Comparison of ENCODE assay signal across 29 cellular contexts in the genomic region with DNA sequence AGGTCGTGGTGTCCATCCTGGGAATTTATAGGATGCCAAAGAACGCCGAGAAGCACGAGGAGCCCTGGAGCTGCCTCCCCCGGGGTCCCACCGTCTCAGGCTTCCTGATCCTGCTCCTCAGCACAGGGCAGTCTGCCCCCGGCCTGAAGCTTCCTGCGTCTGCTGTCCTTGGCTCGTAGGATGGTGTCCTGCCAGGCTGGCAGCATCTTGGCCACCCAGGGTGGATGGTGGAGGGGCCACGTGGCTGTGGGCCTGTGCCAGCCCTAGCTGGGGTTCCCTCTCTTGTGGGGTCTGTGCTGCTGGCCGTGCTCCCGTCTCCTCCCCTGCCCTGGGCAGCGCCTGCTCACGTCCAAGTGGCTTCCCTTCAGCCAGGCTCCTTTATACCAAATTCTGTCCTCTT. TPM values are rescaled to one million over a fixed set of nuclear protein-coding genes. Genes with fewer than 3 reads are reported as not detected.
DNase-seq lines count a peak whose midpoint lies in the region; ATAC-seq and TF ChIP-seq lines count a peak whose summit lies in the region.
"Had no signal": no experiment of that assay in that cellular context is flagged by ENCODE, and none has a peak within 500 bp of the region (broad histone marks: within the 10 kb centered on the region; RNA-seq: fewer than 3 reads in every experiment).

No MANE protein-coding gene starts in this region.

- DNase-seq in left ventricle myocardium inferior (no peak), Right ventricle myocardium inferior (ENCODE audit: missing footprints) (no peak), esophagus squamous epithelium (lab: John Stamatoyannopoulos, UW) (no peak), neuronal stem cell (ENCODE audit: low spot score) (no peak), HuH-7.5 (ENCODE audit: low spot score) (no peak), hippocampal formation (lab: John Stamatoyannopoulos, UW) (no peak)
- no peak for DNase-seq in stimulated activated CD8-positive, alpha-beta memory T cell treated with anti-CD3 and anti-CD28 coated beads, Interleukin-4, amount 100 ng/mL, for 48 hours
- DNase-seq: activated CD4-positive, alpha-beta T cell treated with anti-CD3 and anti-CD28 coated beads, Interleukin-2, amount 10 ng/mL, durations not matched to agents 7 days and 5 days; activated T-cell treated with anti-CD3 and anti-CD28 coated beads, Interleukin-2, amount 50 U/mL, for 48 hours; CD8-positive, alpha-beta T cell; DMS 273 treated with DMSO at 0.1 percent for 48 hours; effector CD8-positive, alpha-beta T cell; EL; erythroblast; foreskin fibroblast; IMR-90; midbrain; natural killer cell; NCI-H1694 treated with DMSO at 0.1 percent for 48 hours; NCI-H2171; NCI-H510A treated with DMSO at 0.1 percent for 48 hours; PC-3; SHP77; T-helper 9 cell had no signal

- peak overlapping the region; percentile 43 for H3K23ac ChIP-seq in neuronal stem cell (ENCODE audit: low read depth, low read length, poor library complexity)

- H3K27me3 ChIP-seq in left ventricle myocardium inferior (ENCODE audit: low read depth), result no peaks in the 10 kb centered on the region
- H3K27me3 ChIP-seq in esophagus squamous epithelium, result no peaks in the 10 kb centered on the region
- no peaks in the 10 kb centered on the region for H3K27me3 ChIP-seq in neuronal stem cell (ENCODE audit: control insufficient read depth in 3 of 3, insufficient read depth in 3 of 3, low read depth in 1 of 3, low read length in 3 of 3)
- H3K27me3 ChIP-seq: hepatocyte had no signal

- no peak overlapping the region for H4K8ac ChIP-seq in neuronal stem cell (ENCODE audit: low read depth, low read length)

- H3K27ac ChIP-seq in left ventricle myocardium inferior (replicated peaks) (peak overlapping the region; percentile 90), esophagus squamous epithelium (peak overlapping the region; percentile 80 to 93 (median 84)), neuronal stem cell (replicated peaks; ENCODE audit: low read length) (no peak overlapping the region)
- H3K27ac ChIP-seq: hepatocyte, HL-60 had no signal

- H2BK5ac ChIP-seq in neuronal stem cell (ENCODE audit: low read length), result peak overlapping the region; percentile 66

- H2BK120ac ChIP-seq in neuronal stem cell (ENCODE audit: low read depth, low read length), result no peak overlapping the region

- ATAC-seq in Right ventricle myocardium inferior (no peak), HG02938 (IDR thresholded peaks at IDR 0.05; ENCODE audit: unreplicated experiment) (no peak)
- ATAC-seq: CD8-positive, alpha-beta T cell; GM12878; left lobe of liver; natural killer cell; PC-3 had no signal

- H4K91ac ChIP-seq in neuronal stem cell (ENCODE audit: low read depth, low read length, poor library complexity), result no peak overlapping the region

- H3K4me3 ChIP-seq in left ventricle myocardium inferior (no peak overlapping the region), esophagus squamous epithelium (no peak overlapping the region), neuronal stem cell (ENCODE audit: low read length in 2 of 2) (no peak overlapping the region)
- H3K4me3 ChIP-seq: GM12878, hepatocyte had no signal

- H2AFZ ChIP-seq in neuronal stem cell (ENCODE audit: low read length), result no peak overlapping the region
- H2AFZ ChIP-seq: hepatocyte had no signal

- no peak overlapping the region for H2BK15ac ChIP-seq in neuronal stem cell (ENCODE audit: low read length)

- H3K9me3 ChIP-seq in left ventricle myocardium inferior (replicated peaks) (no peaks in the 10 kb centered on the region), esophagus squamous epithelium (no peaks in the 10 kb centered on the region), neuronal stem cell (replicated peaks in 1 of 2; ENCODE audit: control insufficient read depth in 2 of 2, insufficient read depth in 1 of 2, low read depth in 1 of 2, low read length in 2 of 2) (no peaks in the 10 kb centered on the region)

- WGBS in esophagus squamous epithelium, 2 donors, result 59 to 68% methylated on average over 5 to 6 of the region's 14 CpGs
- WGBS in neuronal stem cell (ENCODE audit: extremely low coverage in 2 of 2, insufficient read length in 2 of 2, insufficient replicate concordance in 1 of 2), 2 donors, result no CpG with 5 or more reads among the region's 14 CpGs

- no peak overlapping the region for H3K4ac ChIP-seq in neuronal stem cell (ENCODE audit: low read length)

- TF ChIP-seq POLR2A in esophagus squamous epithelium (IDR thresholded peaks at IDR 0.05), result no peak

- H3K79me1 ChIP-seq in neuronal stem cell (ENCODE audit: low read depth, low read length), result peaks cover 13% of the 10 kb centered on the region

- intact Hi-C loops in left ventricle myocardium inferior (cut with micrococcal nuclease), result no loop called here
- intact Hi-C loops in Right ventricle myocardium inferior (cut with DNase I), result no loop called here
- intact Hi-C loops in esophagus squamous epithelium (cut with DNase I), result no loop called here

- H3K36me3 ChIP-seq in left ventricle myocardium inferior, result peaks cover 4% of the 10 kb centered on the region
- H3K36me3 ChIP-seq in esophagus squamous epithelium, result peaks cover 7 to 80% (median 11%) of the 10 kb centered on the region in 3 donors
- peaks cover 18 to 37% of the 10 kb centered on the region in 2 donors for H3K36me3 ChIP-seq in neuronal stem cell (replicated peaks in 1 of 2; ENCODE audit: control insufficient read depth in 2 of 2, insufficient read depth in 2 of 2, low read length in 2 of 2)

- H3K4me1 ChIP-seq in left ventricle myocardium inferior (peaks cover 59% of the 10 kb centered on the region), esophagus squamous epithelium (peaks cover 29 to 67% (median 39%) of the 10 kb centered on the region in 3 donors), neuronal stem cell (ENCODE audit: control insufficient read depth in 2 of 2, insufficient read depth in 1 of 2, low read depth in 1 of 2, low read length in 2 of 2) (peaks cover 0 to 7% of the 10 kb centered on the region in 2 donors)

- no peak overlapping the region for H3K4me2 ChIP-seq in neuronal stem cell (ENCODE audit: insufficient read depth, low read length, poor library complexity, severe bottlenecking)
- H3K4me2 ChIP-seq: hepatocyte had no signal

- H3K9ac ChIP-seq in neuronal stem cell (ENCODE audit: low read depth, low read length, poor library complexity), result no peak overlapping the region

- H2BK12ac ChIP-seq in neuronal stem cell (ENCODE audit: low read length), result no peak overlapping the region

- H3K18ac ChIP-seq in neuronal stem cell (ENCODE audit: low read length), result peak overlapping the region; percentile 57

- H3K14ac ChIP-seq in neuronal stem cell (ENCODE audit: low read length), result no peak overlapping the region

- H2AK5ac ChIP-seq in neuronal stem cell (ENCODE audit: low read depth, low read length), result peak overlapping the region; percentile 68

- TF ChIP-seq CTCF in left ventricle myocardium inferior (IDR thresholded peaks at IDR 0.05; ENCODE audit: borderline replicate concordance) (no peak), esophagus squamous epithelium (IDR thresholded peaks at IDR 0.05) (no peak)

RNA-seq across cellular contexts. Expression of gene BAIAP2, which starts 46.3 kb away (rescaled TPM):
- 27.9 TPM for total RNA-seq in left ventricle myocardium inferior
- 32.1 TPM for total RNA-seq in Right ventricle myocardium inferior
- 100 to 1,000 TPM in 3 of 4 donors, 10 to 100 TPM in 1; 87.8 to 175 (median 105) TPM for total RNA-seq in esophagus squamous epithelium
- 30.9 TPM for polyA plus RNA-seq in neuronal stem cell (2013, experiment 1 of 2)
- polyA plus RNA-seq in neuronal stem cell (2013, experiment 2 of 2), result 31.6 TPM
